ENCODE assay signal across 1 cellular context in genomic region chr5:132103380-132103951, GRCh38.
TF ChIP-seq lines count a peak whose summit lies in the region.

No MANE protein-coding gene starts in this region.

TF ChIP-seq in K562, 482 proteins besides CTCF, POLR2A, EP300 and RAD21 (continued from another document and continues in another):
- TF ChIP-seq THAP7 (CRISPR knock-in tag; IDR thresholded peaks at IDR 0.05) (no peak), C11orf30 (IDR thresholded peaks at IDR 0.05; ENCODE audit: low read depth) (peak; percentile 81), MYBL2 (IDR thresholded peaks at IDR 0.05; ENCODE audit: low read depth) (no peak), MYBL2 (CRISPR knock-in tag; IDR thresholded peaks at IDR 0.05; ENCODE audit: borderline replicate concordance) (no peak), ARID1B (IDR thresholded peaks at IDR 0.05) (peak; percentile 84), TAF9B (IDR thresholded peaks at IDR 0.05; ENCODE audit: partially characterized antibody) (no peak), KAT2B (IDR thresholded peaks at IDR 0.05; ENCODE audit: low read depth, low read length) (no peak), MLLT1 (IDR thresholded peaks at IDR 0.05) (peak in 1 of 2 experiments; percentile 68; a peak in 1 of 4 replicates), ZEB2 (IDR thresholded peaks at IDR 0.05) (peak; percentile 67), SUPT5H (IDR thresholded peaks at IDR 0.05) (no peak), POU5F1 (IDR thresholded peaks at IDR 0.05; ENCODE audit: borderline replicate concordance, low read depth, low read length, partially characterized antibody) (no peak), MAFG (tag; conservative IDR thresholded peaks at IDR 0.05) (peak; percentile 83), CHD7 (IDR thresholded peaks at IDR 0.05; ENCODE audit: low read depth, low read length) (no peak), ASH1L (IDR thresholded peaks at IDR 0.05; ENCODE audit: borderline replicate concordance, low read depth, partially characterized antibody) (no peak), KAT8 (IDR thresholded peaks at IDR 0.05; ENCODE audit: low read depth) (no peak), LEF1 (IDR thresholded peaks at IDR 0.05) (peak; percentile 90; the same call in 1 of the 2 replicates), FOXA3 (CRISPR knock-in tag; conservative IDR thresholded peaks at IDR 0.05 in 1 of 2, IDR thresholded peaks at IDR 0.05 in 1 of 2) (peak in 1 of 2 experiments; percentile 46; a peak in 1 of 4 replicates), DIDO1 (tag; IDR thresholded peaks at IDR 0.05; ENCODE audit: low read depth) (no peak), PKNOX1 (IDR thresholded peaks at IDR 0.05) (peak; percentile 69), SAP30 (IDR thresholded peaks at IDR 0.05; ENCODE audit: borderline replicate concordance, insufficient read depth, low read depth, low read length, poor library complexity, severe bottlenecking) (no peak), ZNF584 (CRISPR knock-in tag; IDR thresholded peaks at IDR 0.05; ENCODE audit: low read depth) (peak; percentile 90), ZKSCAN8 (CRISPR knock-in tag; IDR thresholded peaks at IDR 0.05) (peak; percentile 75), HIVEP1 (CRISPR knock-in tag; IDR thresholded peaks at IDR 0.05) (no peak), HOXB6 (CRISPR knock-in tag; IDR thresholded peaks at IDR 0.05; ENCODE audit: borderline replicate concordance) (no peak), FOXO4 (CRISPR knock-in tag; IDR thresholded peaks at IDR 0.05) (no peak), DACH1 (IDR thresholded peaks at IDR 0.05; ENCODE audit: partially characterized antibody) (no peak), NONO (IDR thresholded peaks at IDR 0.05; ENCODE audit: low read depth in 2 of 2, low read length in 1 of 2) (no peak), DNMT1 (IDR thresholded peaks at IDR 0.05) (no peak), ZBTB49 (CRISPR knock-in tag; IDR thresholded peaks at IDR 0.05; ENCODE audit: borderline replicate concordance) (no peak), MTF1 (CRISPR knock-in tag; IDR thresholded peaks at IDR 0.05; ENCODE audit: borderline replicate concordance) (no peak), ZNF3 (CRISPR knock-in tag; IDR thresholded peaks at IDR 0.05) (no peak), PREB (CRISPR knock-in tag; IDR thresholded peaks at IDR 0.05) (no peak), TEAD2 (tag; IDR thresholded peaks at IDR 0.05) (peak; percentile 7; the same call in 1 of the 2 replicates), THAP12 (CRISPR knock-in tag; IDR thresholded peaks at IDR 0.05) (no peak), PPARD (CRISPR knock-in tag; IDR thresholded peaks at IDR 0.05) (no peak)
